ENCODE assay signal across 22 cellular contexts in the genomic region with DNA sequence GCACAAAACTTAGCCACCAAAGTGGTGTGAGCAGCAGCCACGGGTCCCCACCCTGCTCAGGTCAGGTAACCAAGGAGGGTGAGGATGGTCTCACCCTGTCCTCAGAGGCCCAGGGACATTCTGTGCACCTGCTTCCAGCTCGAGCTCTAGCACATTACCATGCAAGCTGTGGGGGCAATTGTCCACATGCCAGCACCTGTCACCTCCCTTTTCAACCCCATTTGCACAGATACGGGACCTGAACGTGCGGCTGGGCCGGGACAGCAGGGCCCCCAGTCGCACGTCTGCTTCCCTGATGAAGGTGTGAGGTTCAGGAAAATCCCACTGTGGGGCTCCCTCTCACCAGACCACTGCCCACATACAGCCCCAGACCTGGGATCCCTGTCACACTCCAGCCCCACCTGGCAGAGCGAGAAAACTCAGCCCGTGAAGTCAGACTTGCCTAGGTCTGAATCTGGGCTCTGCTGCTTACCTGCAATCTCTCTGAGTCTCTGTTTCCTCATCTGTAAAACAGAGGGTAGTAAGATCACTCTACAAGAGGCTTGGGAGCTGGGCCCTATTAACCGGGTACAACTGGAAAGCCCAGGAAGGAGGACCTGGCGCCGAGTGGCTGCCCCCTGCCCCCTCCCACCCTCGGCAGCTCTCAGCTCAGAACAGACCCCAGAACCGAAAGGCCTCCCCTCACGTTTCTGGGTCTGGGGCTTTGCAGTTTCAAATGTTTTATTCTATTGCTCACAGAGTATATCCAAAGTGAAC. TPM values are rescaled to one million over a fixed set of nuclear protein-coding genes. Genes with fewer than 3 reads are reported as not detected.
"Had no signal": no experiment of that assay in that cellular context is flagged by ENCODE, and none has a peak within 500 bp of the region (broad histone marks: within the 10 kb centered on the region; RNA-seq: fewer than 3 reads in every experiment).

No MANE protein-coding gene starts in this region.

- H3K4me1 ChIP-seq: pancreas, prostate gland had no signal

- H3K36me3 ChIP-seq: neutrophil, pancreas, prostate gland, tibial nerve, WERI-Rb-1 had no signal

- DNase-seq: activated CD4-positive, alpha-beta T cell treated with anti-CD3 and anti-CD28 coated beads for 48 hours; activated CD4-positive, alpha-beta T cell treated with anti-CD3 and anti-CD28 coated beads, Interleukin-2, amount 50 U/mL, for 48 hours; activated naive CD4-positive, alpha-beta T cell treated with Interleukin-2 at 50 U/mL for 16 hours; activated T-cell treated with anti-CD3 and anti-CD28 coated beads, Interleukin-2, amount 50 U/mL, for 48 hours; effector CD4-positive, alpha-beta T cell; left ventricle myocardium superior; mammary epithelial cell; pancreas; retina; stimulated activated CD4-positive, alpha-beta T cell treated with anti-CD3 and anti-CD28 coated beads, Interleukin-1b, Interleukin-23, amount 100 ng/mL, for 48 hours; stimulated activated naive CD4-positive, alpha-beta T cell; T-helper 17 cell; T1000; WERI-Rb-1 had no signal

- H3K9me3 ChIP-seq: neutrophil, pancreas, prostate gland, tibial nerve had no signal

- ATAC-seq: activated CD4-positive, CD25-positive, alpha-beta regulatory T cell treated with anti-CD3 and anti-CD28 coated beads, Interleukin-2, amount 50 U/mL, for 24 hours; left ventricle myocardium superior; pancreas; T-helper 17 cell had no signal

- H3K4me2 ChIP-seq: smooth muscle cell had no signal

- H3K27me3 ChIP-seq: neutrophil, pancreas, tibial nerve had no signal

- H3K4me3 ChIP-seq: pancreas, prostate gland, smooth muscle cell, tibial nerve had no signal

- H3K27ac ChIP-seq: neutrophil, pancreas, prostate gland, tibial nerve, WERI-Rb-1 had no signal

RNA-seq across cellular contexts. Expression of gene WFIKKN2, which starts 7.9 kb away (rescaled TPM):
- total RNA-seq: activated CD8-positive, alpha-beta memory T cell treated with anti-CD3 and anti-CD28 coated beads for 36 hours; bronchial epithelial cell; epithelial cell of proximal tubule; mammary epithelial cell; smooth muscle cell; T-helper 17 cell had no signal
- polyA plus RNA-seq: mammary epithelial cell, smooth muscle cell had no signal
